Comparison of ENCODE assay signal across 23 cellular contexts in the genomic region with DNA sequence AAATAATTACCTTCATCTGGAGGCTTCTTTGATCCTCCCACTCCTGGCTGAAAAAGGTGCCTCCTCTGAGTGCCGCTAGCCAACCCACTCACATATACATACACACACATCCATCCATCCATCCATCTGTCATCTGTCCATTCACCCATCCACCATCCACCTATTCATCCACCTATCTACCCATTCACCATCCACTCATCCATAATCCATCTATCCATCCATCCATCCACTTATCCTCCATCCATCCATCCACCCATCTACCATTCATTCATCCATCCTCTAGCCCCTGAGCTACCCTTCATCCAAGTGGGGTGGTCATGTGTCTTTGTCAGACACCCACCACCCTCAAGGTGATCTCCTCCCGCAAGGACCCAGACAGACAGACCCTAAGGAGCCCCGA.
DNase-seq lines count a peak whose midpoint lies in the region; ATAC-seq and TF ChIP-seq lines count a peak whose summit lies in the region.
"Had no signal": no experiment of that assay in that cellular context is flagged by ENCODE, and none has a peak within 500 bp of the region (broad histone marks: within the 10 kb centered on the region; RNA-seq: fewer than 3 reads in every experiment).

No MANE protein-coding gene starts in this region.

- no peak for DNase-seq in glutamatergic neuron
- no peak for DNase-seq in activated CD4-positive, alpha-beta T cell treated with anti-CD3 and anti-CD28 coated beads, Interleukin-2, amount 10 ng/mL, durations not matched to agents 7 days and 5 days
- DNase-seq: 8988T; ACHN; BE2C; C1 segment of cervical spinal cord; CD4-positive, alpha-beta memory T cell; CD4-positive, CD25-positive, alpha-beta regulatory T cell; CD8-positive, alpha-beta memory T cell; COR-L47; DMS 273 treated with DMSO at 0.1 percent for 48 hours; DMS153; DMS53; DMS79; DND-41; EL; GDM1 had no signal

- H3K4me3 Mint-ChIP-seq in glutamatergic neuron (ENCODE audit: unreplicated experiment): no peak overlapping the region
- H3K4me3 Mint-ChIP-seq in activated CD4-positive, alpha-beta T cell treated with anti-CD3 and anti-CD28 coated beads, Interleukin-2, amount 10 ng/mL, durations not matched to agents 7 days and 5 days: no peak overlapping the region
- H3K4me3 Mint-ChIP-seq: CD14-positive monocyte; CD4-positive, alpha-beta memory T cell; CD4-positive, CD25-positive, alpha-beta regulatory T cell; CD8-positive, alpha-beta memory T cell had no signal

- no peak for TF ChIP-seq CTCF in VCaP (conservative IDR thresholded peaks at IDR 0.05)
- no peak for TF ChIP-seq CTCF in glutamatergic neuron (IDR thresholded peaks at IDR 0.05; ENCODE audit: partially characterized antibody, unreplicated experiment)

- peak overlapping the region; percentile 29 for H3K27ac ChIP-seq in VCaP
- H3K27ac ChIP-seq: BLaER1 had no signal

- H3K27ac Mint-ChIP-seq in glutamatergic neuron (ENCODE audit: unreplicated experiment): peak overlapping the region; percentile 9
- no peak overlapping the region for H3K27ac Mint-ChIP-seq in activated CD4-positive, alpha-beta T cell treated with anti-CD3 and anti-CD28 coated beads, Interleukin-2, amount 10 ng/mL, durations not matched to agents 7 days and 5 days
- H3K27ac Mint-ChIP-seq: CD14-positive monocyte; CD4-positive, CD25-positive, alpha-beta regulatory T cell; CD8-positive, alpha-beta memory T cell had no signal

- H3K27me3 Mint-ChIP-seq in glutamatergic neuron (ENCODE audit: unreplicated experiment): peaks cover 9% of the 10 kb centered on the region
- H3K27me3 Mint-ChIP-seq in activated CD4-positive, alpha-beta T cell treated with anti-CD3 and anti-CD28 coated beads, Interleukin-2, amount 10 ng/mL, durations not matched to agents 7 days and 5 days: no peaks in the 10 kb centered on the region
- H3K27me3 Mint-ChIP-seq: CD4-positive, CD25-positive, alpha-beta regulatory T cell had no signal

- H3K9me3 Mint-ChIP-seq in glutamatergic neuron (ENCODE audit: unreplicated experiment): peaks cover 2% of the 10 kb centered on the region
- no peaks in the 10 kb centered on the region for H3K9me3 Mint-ChIP-seq in activated CD4-positive, alpha-beta T cell treated with anti-CD3 and anti-CD28 coated beads, Interleukin-2, amount 10 ng/mL, durations not matched to agents 7 days and 5 days

- CTCF ChIA-PET in activated CD4-positive, alpha-beta T cell treated with anti-CD3 and anti-CD28 coated beads, Interleukin-2, amount 10 ng/mL, durations not matched to agents 7 days and 5 days (lab: Charles Lee): interaction anchor here (1.0 kb wide), 1 partner anchor 14 kb away, joined by 4 read pairs; no protein-coding TSS in a partner anchor

- no peak for ATAC-seq in HG03442 (IDR thresholded peaks at IDR 0.05; ENCODE audit: unreplicated experiment)
- ATAC-seq in GM18870 (IDR thresholded peaks at IDR 0.05; ENCODE audit: unreplicated experiment): no peak
- ATAC-seq: GM12878 had no signal

- peaks cover 3% of the 10 kb centered on the region for H3K4me1 Mint-ChIP-seq in glutamatergic neuron (ENCODE audit: low read depth, unreplicated experiment)
- no peaks in the 10 kb centered on the region for H3K4me1 Mint-ChIP-seq in activated CD4-positive, alpha-beta T cell treated with anti-CD3 and anti-CD28 coated beads, Interleukin-2, amount 10 ng/mL, durations not matched to agents 7 days and 5 days
- H3K4me1 Mint-ChIP-seq: CD4-positive, alpha-beta memory T cell; CD4-positive, CD25-positive, alpha-beta regulatory T cell; CD8-positive, alpha-beta memory T cell had no signal

- H3K36me3 Mint-ChIP-seq in glutamatergic neuron (ENCODE audit: unreplicated experiment): no peaks in the 10 kb centered on the region
- H3K36me3 Mint-ChIP-seq in activated CD4-positive, alpha-beta T cell treated with anti-CD3 and anti-CD28 coated beads, Interleukin-2, amount 10 ng/mL, durations not matched to agents 7 days and 5 days (ENCODE audit: low read depth): no peaks in the 10 kb centered on the region
- H3K36me3 Mint-ChIP-seq: CD14-positive monocyte; CD4-positive, alpha-beta memory T cell; CD4-positive, CD25-positive, alpha-beta regulatory T cell; CD8-positive, alpha-beta memory T cell had no signal

- POLR2A ChIA-PET in activated CD4-positive, alpha-beta T cell treated with anti-CD3 and anti-CD28 coated beads, Interleukin-2, amount 10 ng/mL, durations not matched to agents 7 days and 5 days (lab: Charles Lee): no interaction called here
